ENCODE assay signal across 1 cellular context in the genomic region with DNA sequence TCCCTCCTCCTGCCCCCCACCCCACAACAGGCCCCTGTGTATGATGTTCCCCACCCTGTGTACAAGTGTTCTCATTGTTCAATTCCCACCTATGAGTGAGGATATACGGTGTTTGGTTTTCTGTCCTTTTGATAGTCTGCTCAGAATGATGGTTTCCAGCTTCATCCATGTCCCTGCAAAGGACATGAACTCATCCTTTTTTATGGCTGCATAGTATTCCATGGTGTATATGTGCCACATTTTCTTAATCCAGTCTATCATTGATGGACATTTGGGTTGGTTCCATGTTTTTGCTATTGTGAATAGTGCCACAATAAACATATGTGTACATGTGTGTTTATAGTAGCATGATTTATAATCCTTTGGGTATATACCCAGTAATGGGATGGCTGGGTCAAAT.
TF ChIP-seq lines count a peak whose summit lies in the region.

No MANE protein-coding gene starts in this region.

TF ChIP-seq in HEK293, 187 proteins besides CTCF, POLR2A, EP300 and RAD21 (continued from another document):
- TF ChIP-seq, protein P1, sequence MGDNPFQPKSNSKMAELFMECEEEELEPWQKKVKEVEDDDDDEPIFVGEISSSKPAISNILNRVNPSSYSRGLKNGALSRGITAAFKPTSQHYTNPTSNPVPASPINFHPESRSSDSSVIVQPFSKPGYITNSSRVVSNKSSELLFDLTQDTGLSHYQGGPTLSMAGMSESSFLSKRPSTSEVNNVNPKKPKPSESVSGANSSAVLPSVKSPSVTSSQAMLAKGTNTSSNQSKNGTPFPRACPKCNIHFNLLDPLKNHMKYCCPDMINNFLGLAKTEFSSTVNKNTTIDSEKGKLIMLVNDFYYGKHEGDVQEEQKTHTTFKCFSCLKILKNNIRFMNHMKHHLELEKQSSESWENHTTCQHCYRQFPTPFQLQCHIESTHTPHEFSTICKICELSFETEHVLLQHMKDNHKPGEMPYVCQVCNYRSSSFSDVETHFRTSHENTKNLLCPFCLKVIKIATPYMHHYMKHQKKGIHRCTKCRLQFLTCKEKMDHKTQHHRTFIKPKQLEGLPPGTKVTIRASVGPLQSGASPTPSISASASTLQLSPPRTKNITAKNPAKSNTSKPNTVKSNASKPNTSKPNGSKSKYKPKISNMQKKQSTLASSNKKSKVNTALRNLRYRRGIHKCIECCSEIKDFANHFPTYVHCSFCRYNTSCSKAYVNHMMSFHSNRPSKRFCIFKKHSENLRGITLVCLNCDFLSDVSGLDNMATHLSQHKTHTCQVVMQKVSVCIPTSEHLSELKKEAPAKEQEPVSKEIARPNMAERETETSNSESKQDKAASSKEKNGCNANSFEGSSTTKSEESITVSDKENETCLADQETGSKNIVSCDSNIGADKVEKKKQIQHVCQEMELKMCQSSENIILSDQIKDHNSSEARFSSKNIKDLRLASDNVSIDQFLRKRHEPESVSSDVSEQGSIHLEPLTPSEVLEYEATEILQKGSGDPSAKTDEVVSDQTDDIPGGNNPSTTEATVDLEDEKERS (tag by site-specific recombination; IDR thresholded peaks at IDR 0.05) = 0 out of 2 replicates have a peak, but pooled peaks have one; percentile 71
